In the genomic region with DNA sequence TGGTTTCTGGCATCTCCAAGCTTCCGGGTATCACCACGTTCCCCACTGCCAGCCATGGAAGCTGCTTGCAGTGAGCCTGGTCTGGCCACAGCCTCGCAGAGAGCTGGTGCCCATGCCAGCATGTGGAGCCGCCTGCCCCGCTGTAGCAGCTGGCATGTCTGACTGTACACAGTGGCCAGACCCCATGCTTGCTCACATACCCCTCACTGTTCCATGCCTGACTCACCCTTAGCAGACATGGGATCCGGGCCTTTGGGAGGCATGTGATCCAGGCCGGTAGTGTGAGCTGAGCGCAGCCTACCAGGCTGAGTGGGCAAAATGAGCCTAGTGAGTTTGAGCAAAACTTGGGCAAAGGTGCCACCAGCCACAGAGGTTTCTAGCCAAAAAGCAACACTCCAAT, we compare ENCODE assay signal across 1 cellular context.
TF ChIP-seq lines count a peak whose summit lies in the region.

No MANE protein-coding gene starts in this region.

TF ChIP-seq in H1, 55 proteins besides CTCF, POLR2A, EP300 and RAD21:
- TF ChIP-seq SIN3A (conservative IDR thresholded peaks at IDR 0.05 in 1 of 2, IDR thresholded peaks at IDR 0.05 in 1 of 2; ENCODE audit: low read depth in 1 of 2, low read length in 2 of 2), result no peak
- no peak for TF ChIP-seq CHD1 (IDR thresholded peaks at IDR 0.05; ENCODE audit: low read depth, low read length)
- no peak for TF ChIP-seq BCL11A (IDR thresholded peaks at IDR 0.05; ENCODE audit: low read depth in 2 of 2, low read length in 2 of 2)
- TF ChIP-seq MAFK (IDR thresholded peaks at IDR 0.05; ENCODE audit: low read depth, low read length), result no peak
- TF ChIP-seq CTBP2 (IDR thresholded peaks at IDR 0.05; ENCODE audit: borderline replicate concordance, insufficient read depth, insufficient read length, low read length), result no peak
- no peak for TF ChIP-seq CBX5 (IDR thresholded peaks at IDR 0.05; ENCODE audit: low read depth, low read length)
- TF ChIP-seq CHD7 (IDR thresholded peaks at IDR 0.05; ENCODE audit: insufficient replicate concordance, low read length), result no peak
- TF ChIP-seq RFX5 (IDR thresholded peaks at IDR 0.05; ENCODE audit: borderline replicate concordance, low read depth, low read length), result no peak
- no peak for TF ChIP-seq JUN (IDR thresholded peaks at IDR 0.05; ENCODE audit: low read depth, low read length)
TF ChIP-seq in H1: peak in this region for 0.
